In genomic region chr1:100343897-100344296, GRCh38 we compare ENCODE assay signal across 17 cellular contexts. TPM values are rescaled to one million over a fixed set of nuclear protein-coding genes. Genes with fewer than 3 reads are reported as not detected.
DNase-seq lines count a peak whose midpoint lies in the region; ATAC-seq, FAIRE-seq and TF ChIP-seq lines count a peak whose summit lies in the region.
"Had no signal": no experiment of that assay in that cellular context is flagged by ENCODE, and none has a peak within 500 bp of the region (broad histone marks: within the 10 kb centered on the region; RNA-seq: fewer than 3 reads in every experiment).

No MANE protein-coding gene starts in this region.

- 0 out of 2 replicates have a peak overlapping the region, but pooled peaks have one; percentile 0 for H2AFZ ChIP-seq in H1 (ENCODE audit: low read length)
- H2AFZ ChIP-seq: GM23248 had no signal

- H3K4me2 ChIP-seq in H1 (ENCODE audit: insufficient read depth in 1 of 2, low read depth in 2 of 2, low read length in 2 of 2) (no peak overlapping the region), mesendoderm (ENCODE audit: low read length) (no peak overlapping the region)

- H3K4me1 ChIP-seq in H1 (replicated peaks in 1 of 4; ENCODE audit: control insufficient read depth in 3 of 4, insufficient read depth in 4 of 4, low read length in 3 of 4), result no peaks in the 10 kb centered on the region
- no peaks in the 10 kb centered on the region for H3K4me1 ChIP-seq in mesendoderm (ENCODE audit: control insufficient read depth, low read depth, low read length)

- H2BK15ac ChIP-seq in H1 (ENCODE audit: low read length) (no peak overlapping the region), mesendoderm (replicated peaks; ENCODE audit: low read depth) (no peak overlapping the region)

- H2BK120ac ChIP-seq in H1 (replicated peaks; ENCODE audit: low read depth, low read length), result no peak overlapping the region
- H2BK120ac ChIP-seq in mesendoderm (ENCODE audit: low read depth, low read length), result no peak overlapping the region

- H3K4ac ChIP-seq in H1 (replicated peaks; ENCODE audit: insufficient read length, low read depth, low read length) (no peak overlapping the region), mesendoderm (ENCODE audit: low read depth, low read length) (no peak overlapping the region)

- 81% methylated on average over 3 of the region's 3 CpGs; no CpG with 5 or more reads in 1 of the 2 experiments for WGBS in H1 (ENCODE audit: extremely low coverage in 1 of 2, insufficient coverage in 1 of 2, insufficient read length in 1 of 2, insufficient replicate concordance in 2 of 2, low coverage in 1 of 2, low lambda C conversion rate in 2 of 2, missing lambda C conversion rate in 1 of 2), 2 experiments
- WGBS in mesendoderm (ENCODE audit: extremely low coverage, insufficient coverage, low lambda C conversion rate), result no CpG with 5 or more reads among the region's 3 CpGs

- H3K79me2 ChIP-seq in H1 (ENCODE audit: control insufficient read depth in 1 of 2, insufficient read depth in 2 of 2, low read length in 2 of 2) (no peaks in the 10 kb centered on the region), mesendoderm (ENCODE audit: control insufficient read depth, insufficient read depth, low read length) (no peaks in the 10 kb centered on the region)

- H4K91ac ChIP-seq in H1 (replicated peaks; ENCODE audit: insufficient read length, low read length), result no peak overlapping the region

- CTCF ChIA-PET in H1 (lab: Charles Lee; ENCODE audit: partially characterized antibody), result no interaction called here

- H3K79me1 ChIP-seq in H1 (ENCODE audit: low read depth, low read length) (no peaks in the 10 kb centered on the region), mesendoderm (ENCODE audit: low read length) (no peaks in the 10 kb centered on the region)

- H3K23ac ChIP-seq in H1 (ENCODE audit: insufficient read length), result no peak overlapping the region
- no peak overlapping the region for H3K23ac ChIP-seq in mesendoderm (ENCODE audit: low read length)

- no peaks in the 10 kb centered on the region for H3K9me3 ChIP-seq in H1 (ENCODE audit: insufficient read depth in 2 of 2, low read depth in 1 of 2, low read length in 1 of 2)

- H3K4me3 ChIP-seq in H1 (ENCODE audit: extremely low read depth in 1 of 4, insufficient read depth in 2 of 4, low read depth in 3 of 4, low read length in 4 of 4), result no peak overlapping the region
- no peak overlapping the region for H3K4me3 ChIP-seq in mesendoderm (ENCODE audit: low read length)
- H3K4me3 ChIP-seq: GM23248 had no signal

- no peak for TF ChIP-seq RAD21 in H1 (IDR thresholded peaks at IDR 0.05 in 1 of 2, conservative IDR thresholded peaks at IDR 0.05 in 1 of 2; ENCODE audit: low read depth in 2 of 2, low read length in 2 of 2)

- ATAC-seq in left ventricle myocardium superior (peak; percentile 15), GM18498 (IDR thresholded peaks at IDR 0.05; ENCODE audit: unreplicated experiment) (no peak)

- no peak for TF ChIP-seq POLR2A in H1 (IDR thresholded peaks at IDR 0.05; ENCODE audit: control extremely low read depth in 1 of 2, low read depth in 2 of 2, low read length in 2 of 2)

- TF ChIP-seq CTCF in H1 (IDR thresholded peaks at IDR 0.05; ENCODE audit: control extremely low read depth in 1 of 3, insufficient read depth in 1 of 3, low read depth in 1 of 3, low read length in 3 of 3), result no peak

- TF ChIP-seq EP300 in H1 (IDR thresholded peaks at IDR 0.05; ENCODE audit: borderline replicate concordance in 1 of 2, low read depth in 2 of 2, low read length in 2 of 2), result no peak

- POLR2A ChIA-PET in H1 (lab: Charles Lee; ENCODE audit: partially characterized antibody), result interaction anchor here (1.6 kb wide), 1 partner anchor 14 kb away, joined by 3 read pairs; no protein-coding TSS in a partner anchor

- H2AK5ac ChIP-seq in H1 (ENCODE audit: low read depth, low read length), result no peak overlapping the region
- no peak overlapping the region for H2AK5ac ChIP-seq in mesendoderm (ENCODE audit: low read length)

- FAIRE-seq in H1 (lab: Jason Lieb, UNC), result no peak
- FAIRE-seq: A204.1 had no signal

- H4K20me1 ChIP-seq in H1 (replicated peaks in 1 of 2; ENCODE audit: control insufficient read depth in 1 of 2, insufficient read depth in 2 of 2, low read length in 2 of 2), result no peaks in the 10 kb centered on the region

- H3K18ac ChIP-seq in H1 (ENCODE audit: extremely low read depth, low read length), result no peak overlapping the region
- no peak overlapping the region for H3K18ac ChIP-seq in mesendoderm (ENCODE audit: low read length)

- no peak for DNase-seq in left ventricle myocardium superior
- DNase-seq in cardiac septum (ENCODE audit: low spot score), result no peak
- DNase-seq in H1 (ENCODE audit: low read depth in 1 of 2, low spot score in 2 of 2), result no peak
- peak; percentile 26 for DNase-seq in mesendoderm
- DNase-seq in NCI-H2227 treated with DMSO at 0.1 percent for 48 hours (lab: John Stamatoyannopoulos, UW), result no peak
- DNase-seq in NOMO-1 treated with dmso at 0.1 percent for 144 hours (lab: John Stamatoyannopoulos, UW; ENCODE audit: unreplicated experiment), result no peak
- DNase-seq: C1 segment of cervical spinal cord, DND-41, GM23248, KBM-7, NCI-H1092, NCI-H146, NCI-H2081 treated with DMSO at 0.1 percent for 48 hours, NCI-H524, SHP77 treated with DMSO at 0.1 percent for 48 hours had no signal

- H3K27ac ChIP-seq in H1 (ENCODE audit: low read depth, low read length) (no peak overlapping the region), mesendoderm (ENCODE audit: low read depth, low read length) (no peak overlapping the region)
- H3K27ac ChIP-seq: GM23248 had no signal

- H2BK5ac ChIP-seq in H1 (ENCODE audit: low read depth, low read length) (no peak overlapping the region), mesendoderm (ENCODE audit: low read length) (no peak overlapping the region)

- no peak overlapping the region for H2BK12ac ChIP-seq in H1 (ENCODE audit: low read depth, low read length)

- no peak overlapping the region for H4K5ac ChIP-seq in H1 (ENCODE audit: insufficient read length, low read depth, low read length)
- H4K5ac ChIP-seq in mesendoderm (ENCODE audit: low read length), result no peak overlapping the region

- H4K8ac ChIP-seq in H1 (ENCODE audit: extremely low read depth, insufficient read depth, low read length) (no peak overlapping the region), mesendoderm (ENCODE audit: low read depth, low read length) (no peak overlapping the region)

- no peak overlapping the region for H2BK20ac ChIP-seq in H1 (ENCODE audit: low read length)

- intact Hi-C loops in left ventricle myocardium superior (cut with micrococcal nuclease) (no loop called here), cardiac septum (cut with DNase I) (no loop called here)

- no peak overlapping the region for H3K14ac ChIP-seq in H1 (ENCODE audit: insufficient read length)

- H3K36me3 ChIP-seq in H1 (ENCODE audit: control insufficient read depth in 2 of 4, insufficient read depth in 4 of 4, low read length in 3 of 4) (no peaks in the 10 kb centered on the region; a peak in 1 of 8 replicates), mesendoderm (ENCODE audit: control insufficient read depth, insufficient read depth, low read length) (no peaks in the 10 kb centered on the region)

- H3K56ac ChIP-seq in H1 (replicated peaks; ENCODE audit: insufficient read length, low read depth, low read length) (no peak overlapping the region), mesendoderm (ENCODE audit: low read length) (no peak overlapping the region)

- H3K9ac ChIP-seq in H1 (replicated peaks in 1 of 4; ENCODE audit: extremely low read depth in 1 of 4, low read depth in 3 of 4, low read length in 3 of 4), result peak overlapping the region in 1 of 4 experiments; percentile 11; a peak in 1 of 7 replicates
- no peak overlapping the region for H3K9ac ChIP-seq in mesendoderm (ENCODE audit: low read length)
- H3K9ac ChIP-seq: GM23248 had no signal

- H3K23me2 ChIP-seq in H1 (ENCODE audit: low read depth, low read length), result no peaks in the 10 kb centered on the region

- H3K27me3 ChIP-seq in H1 (replicated peaks in 1 of 4; ENCODE audit: control insufficient read depth in 3 of 4, extremely low read depth in 1 of 4, insufficient read depth in 3 of 4, low read length in 3 of 4), result no peaks in the 10 kb centered on the region
- H3K27me3 ChIP-seq in mesendoderm (ENCODE audit: insufficient read depth, low read length, poor library complexity), result no peaks in the 10 kb centered on the region

TF ChIP-seq in H1, 55 proteins besides CTCF, POLR2A, EP300 and RAD21:
- TF ChIP-seq POU5F1 (IDR thresholded peaks at IDR 0.05; ENCODE audit: low read depth, low read length), result no peak
- TF ChIP-seq KDM5A (IDR thresholded peaks at IDR 0.05; ENCODE audit: low read length), result no peak
- no peak for TF ChIP-seq KDM1A (IDR thresholded peaks at IDR 0.05; ENCODE audit: borderline replicate concordance, low read length)
- TF ChIP-seq SP2 (IDR thresholded peaks at IDR 0.05; ENCODE audit: low read length), result no peak

RNA-seq across cellular contexts. Expression of gene CDC14A, which starts 8.4 kb away (rescaled TPM):
- total RNA-seq in left ventricle myocardium superior (2.6 TPM), cardiac septum (4.9 TPM)
- total RNA-seq in H1 (2021; fragmentation: NEBNext Ultra II Directional; extraction: Animal tissue kit (Norgen Biotek cat#: 25700)), result 8.9 TPM in 2 replicates
- 2.6 and 3.2 TPM in 2 replicates for polyA plus RNA-seq in H1 (2011; rRNA removed)
- polyA plus RNA-seq in H1 (2011; cell fraction: cytosol; rRNA removed), result 4.6 TPM
- 7.2 TPM for polyA plus RNA-seq in H1 (2011; cell fraction: nucleus; rRNA removed)
- polyA plus RNA-seq in H1 (2012, experiment 1 of 2), result 3.6 to 5.4 TPM (median 4.7 TPM) in 4 replicates
- 0.51 TPM for polyA plus RNA-seq in H1 (2012, experiment 2 of 2)
- polyA plus RNA-seq in H1 (2013, experiment 1 of 2), result 5.2 TPM
- 5.2 TPM for polyA plus RNA-seq in H1 (2013, experiment 2 of 2)
- 14.5 and 17.1 TPM in 2 replicates for polyA minus RNA-seq in H1 (2011; rRNA and poly(A)+ RNA removed)
- 7.2 TPM for polyA minus RNA-seq in H1 (2011; cell fraction: cytosol; rRNA and poly(A)+ RNA removed)
- polyA minus RNA-seq in H1 (2011; cell fraction: nucleus; rRNA and poly(A)+ RNA removed), result 53.1 TPM
- polyA plus RNA-seq in mesendoderm (2013, experiment 1 of 2), result 9.7 TPM
- 8.9 TPM for polyA plus RNA-seq in mesendoderm (2013, experiment 2 of 2)
